ENCODE assay signal across 8 cellular contexts in genomic region chr2:176268976-176269318, GRCh38. TPM values are rescaled to one million over a fixed set of nuclear protein-coding genes. Genes with fewer than 3 reads are reported as not detected.
A peak's percentile ranks its signal among the peaks of the same experiment; 100 is the strongest.
DNase-seq lines count a peak whose midpoint lies in the region; ATAC-seq and TF ChIP-seq lines count a peak whose summit lies in the region.

No MANE protein-coding gene starts in this region.

- peaks cover 29% of the 10 kb centered on the region for H3K4me1 Mint-ChIP-seq in activated T-cell treated with anti-CD3 and anti-CD28 coated beads, Interleukin-2, amount 50 U/mL, for 24 hours (ENCODE audit: low read depth)

- no peaks in the 10 kb centered on the region for H3K9me3 ChIP-seq in PC-9 (ENCODE audit: insufficient read depth, low read depth)
- H3K9me3 ChIP-seq in skeletal muscle tissue (ENCODE audit: control insufficient read depth in 3 of 3, low read length in 3 of 3) = no peaks in the 10 kb centered on the region

- peaks cover 7% of the 10 kb centered on the region for H3K27me3 Mint-ChIP-seq in activated T-cell treated with anti-CD3 and anti-CD28 coated beads, Interleukin-2, amount 50 U/mL, for 24 hours

- peak overlapping the region; percentile 95 for H3K27ac Mint-ChIP-seq in activated T-cell treated with anti-CD3 and anti-CD28 coated beads, Interleukin-2, amount 50 U/mL, for 24 hours

- H3K36me3 ChIP-seq in PC-9 (ENCODE audit: low read depth) (0 out of 2 replicates have a peak, but pooled peaks cover 10% of the 10 kb centered on the region), skeletal muscle tissue (ENCODE audit: control insufficient read depth in 3 of 3, insufficient read depth in 3 of 3, low read length in 3 of 3) (no peaks in the 10 kb centered on the region)

- BruUV-seq in PC-9 (replicated peaks; lab: Mats Ljungman, UMichigan) = no TSS peak

- peak overlapping the region; percentile 87 for H2AFZ ChIP-seq in PC-9

- H3K9ac ChIP-seq in skeletal muscle tissue (ENCODE audit: low read depth in 1 of 3, low read length in 3 of 3) = peak overlapping the region; percentile 91 to 94 (median 91)

- H3K4me3 Mint-ChIP-seq in activated T-cell treated with anti-CD3 and anti-CD28 coated beads, Interleukin-2, amount 50 U/mL, for 24 hours = peak overlapping the region; percentile 97

- no peak for DNase-seq in activated T-cell treated with anti-CD3 and anti-CD28 coated beads, Interleukin-2, amount 50 U/mL, for 24 hours
- DNase-seq in activated T-cell treated with anti-CD3 and anti-CD28 coated beads for 4 hours (no peak), PC-9 (no peak), fibroblast of mammary gland (ENCODE audit: low read depth) (no peak), mesenteric fat pad (ENCODE audit: low spot score) (no peak), SHP77 treated with DMSO at 0.1 percent for 48 hours (lab: John Stamatoyannopoulos, UW) (no peak)

- H4K20me1 ChIP-seq in PC-9 (ENCODE audit: insufficient read depth) = peaks cover 14% of the 10 kb centered on the region; the same call in 1 of the 2 replicates

- POLR2A ChIA-PET in PC-9 (lab: Charles Lee; ENCODE audit: unreplicated experiment) = interaction anchor here (0.5 to 0.7 kb wide), 3 partner anchors 354 to 998 kb away, joined by 3 to 4 read pairs (median 3); no protein-coding TSS in a partner anchor

- peak overlapping the region; percentile 75 for H3K4me2 ChIP-seq in PC-9

- peaks cover 19% of the 10 kb centered on the region for H3K4me1 ChIP-seq in PC-9 (replicated peaks; ENCODE audit: insufficient read depth)
- H3K4me1 ChIP-seq in skeletal muscle tissue (ENCODE audit: control insufficient read depth in 3 of 3, insufficient read depth in 3 of 3, low read length in 3 of 3) = peaks cover 0 to 7% (median 2%) of the 10 kb centered on the region in 3 donors

- H3K4me3 ChIP-seq in PC-9 (peak overlapping the region; percentile 72), fibroblast of mammary gland (ENCODE audit: control insufficient read depth, low read depth, low read length) (peak overlapping the region; percentile 90), skeletal muscle tissue (ENCODE audit: low read length in 3 of 3) (peak overlapping the region; percentile 89 to 96 (median 95))

- CTCF ChIA-PET in PC-9 (lab: Charles Lee) = interaction anchor here (0.5 to 0.7 kb wide), 3 partner anchors 186 to 1807 kb away, joined by 3 read pairs; no protein-coding TSS in a partner anchor

- H3K79me2 ChIP-seq in PC-9 (ENCODE audit: low read depth) = peaks cover 46% of the 10 kb centered on the region

- H3K36me3 Mint-ChIP-seq in activated T-cell treated with anti-CD3 and anti-CD28 coated beads, Interleukin-2, amount 50 U/mL, for 24 hours (ENCODE audit: low read depth) = peaks cover 16% of the 10 kb centered on the region

- no peaks in the 10 kb centered on the region for H3F3A ChIP-seq in PC-9 (ENCODE audit: insufficient read depth, low read depth)

- ATAC-seq in HG02623 (IDR thresholded peaks at IDR 0.05; ENCODE audit: unreplicated experiment) = no peak

- peak overlapping the region; percentile 67 for H3K27ac ChIP-seq in PC-9
- H3K27ac ChIP-seq in skeletal muscle tissue (ENCODE audit: low read depth, low read length) = peak overlapping the region; percentile 81

- H3K9me2 ChIP-seq in PC-9 (ENCODE audit: insufficient read depth) = no peaks in the 10 kb centered on the region

- intact Hi-C loops in PC-9 (cut with micrococcal nuclease; ENCODE audit: unreplicated experiment) = no loop called here

- H3K27me3 ChIP-seq in PC-9 (ENCODE audit: insufficient read depth, low read depth) (no peaks in the 10 kb centered on the region), skeletal muscle tissue (ENCODE audit: control insufficient read depth in 3 of 3, insufficient read depth in 3 of 3, low read length in 3 of 3) (no peaks in the 10 kb centered on the region)

- no peaks in the 10 kb centered on the region for H3K9me3 Mint-ChIP-seq in activated T-cell treated with anti-CD3 and anti-CD28 coated beads, Interleukin-2, amount 50 U/mL, for 24 hours

- TF ChIP-seq CTCF in PC-9 (conservative IDR thresholded peaks at IDR 0.05) (no peak), fibroblast of mammary gland (conservative IDR thresholded peaks at IDR 0.05; ENCODE audit: control insufficient read depth, insufficient read depth, low read depth, low read length) (no peak)

RNA-seq across cellular contexts. Expression of gene MTX2, which starts 0.3 kb away (rescaled TPM):
- 48.5 and 53.9 TPM in 2 replicates for total RNA-seq in PC-9 (2021)
- 27.7 TPM for total RNA-seq in skeletal muscle tissue
- 18.8 TPM for total RNA-seq in mesenteric fat pad
